In genomic region chr7:90492250-90492649, GRCh38 we compare ENCODE assay signal across 36 cellular contexts. TPM values are rescaled to one million over a fixed set of nuclear protein-coding genes. Genes with fewer than 3 reads are reported as not detected.
"Had no signal": no experiment of that assay in that cellular context is flagged by ENCODE, and none has a peak within 500 bp of the region (broad histone marks: within the 10 kb centered on the region; RNA-seq: fewer than 3 reads in every experiment).

No MANE protein-coding gene starts in this region.

- H3K4me1 ChIP-seq: esophagus muscularis mucosa, heart right ventricle, left lung, neural progenitor cell, parathyroid adenoma, spleen, testis, tibial artery, upper lobe of left lung had no signal

- H3K9me3 Mint-ChIP-seq: dendritic cell treated with granulocyte-macrophage colony-stimulating factor and Interleukin-4, amounts not matched to agents 40 ng/mL and 50 ng/mL, for 4 days; endodermal cell; nephron; stimulated activated memory B cell treated with anti-CD40 and anti-IgM and Interleukin-4, amounts not matched to agents 10 μg/mL and 1 μg/mL and 100 μg/mL, for 72 hours had no signal

- H3K27ac ChIP-seq: esophagus muscularis mucosa, heart right ventricle, left lung, neural progenitor cell, parathyroid adenoma, right atrium auricular region, skin epidermis, spleen, testis, tibial artery, upper lobe of left lung had no signal

- H3K9me3 ChIP-seq: esophagus muscularis mucosa, heart right ventricle, left lung, right atrium auricular region, spleen, testis, tibial artery, upper lobe of left lung had no signal

- H3K79me2 ChIP-seq: parathyroid adenoma had no signal

- H3K36me3 Mint-ChIP-seq: naive thymus-derived CD4-positive, alpha-beta T cell; neural progenitor cell; stimulated activated memory B cell treated with anti-CD40 and anti-IgM and Interleukin-4, amounts not matched to agents 10 μg/mL and 1 μg/mL and 100 μg/mL, for 72 hours had no signal

- DNase-seq: effector CD8-positive, alpha-beta T cell; endodermal cell; foreskin melanocyte; glutamatergic neuron; heart right ventricle; hippocampal formation; left cardiac atrium; left lung; mesendoderm; midbrain; naive thymus-derived CD4-positive, alpha-beta T cell; spleen; stimulated activated CD4-positive, alpha-beta T cell treated with anti-CD3 and anti-CD28 coated beads, Interleukin-4, amount 100 ng/mL, for 4 hours; stimulated activated naive CD8-positive, alpha-beta T cell treated with anti-CD3 and anti-CD28 coated beads, Interleukin-15, Interleukin-2, amounts not matched to agents 100 U/mL and 50 U/mL, for 24 hours; substantia nigra; testis; tibial artery; upper lobe of left lung had no signal

- ATAC-seq: heart right ventricle; left cardiac atrium; left lung; naive thymus-derived CD4-positive, alpha-beta T cell; stimulated activated memory B cell treated with anti-CD40 and anti-IgM and Interleukin-4, amounts not matched to agents 10 μg/mL and 1 μg/mL and 100 μg/mL, for 72 hours; stimulated activated naive CD8-positive, alpha-beta T cell treated with anti-CD3 and anti-CD28 coated beads, Interleukin-15, Interleukin-2, amounts not matched to agents 100 U/mL and 50 U/mL, for 24 hours had no signal

- H3K9ac ChIP-seq: neural progenitor cell, parathyroid adenoma had no signal

- H3K4me3 Mint-ChIP-seq: dendritic cell treated with granulocyte-macrophage colony-stimulating factor and Interleukin-4, amounts not matched to agents 40 ng/mL and 50 ng/mL, for 4 days; endodermal cell; naive thymus-derived CD4-positive, alpha-beta T cell; nephron; neural progenitor cell; stimulated activated memory B cell treated with anti-CD40 and anti-IgM and Interleukin-4, amounts not matched to agents 10 μg/mL and 1 μg/mL and 100 μg/mL, for 72 hours had no signal

- H3K4me1 Mint-ChIP-seq: endodermal cell; naive thymus-derived CD4-positive, alpha-beta T cell; neural progenitor cell; stimulated activated memory B cell treated with anti-CD40 and anti-IgM and Interleukin-4, amounts not matched to agents 10 μg/mL and 1 μg/mL and 100 μg/mL, for 72 hours had no signal

- H3K4me3 ChIP-seq: esophagus muscularis mucosa, heart right ventricle, left lung, neural progenitor cell, right atrium auricular region, skin epidermis, spleen, testis, tibial artery, upper lobe of left lung had no signal

- H2AFZ ChIP-seq: neural progenitor cell, parathyroid adenoma had no signal

- H3K27me3 ChIP-seq: esophagus muscularis mucosa, heart right ventricle, left lung, neural progenitor cell, right atrium auricular region, spleen, testis, tibial artery, upper lobe of left lung had no signal

- H3K36me3 ChIP-seq: esophagus muscularis mucosa, heart right ventricle, left lung, neural progenitor cell, right atrium auricular region, spleen, tibial artery, upper lobe of left lung had no signal

- H3K4me2 ChIP-seq: neural progenitor cell had no signal

- FAIRE-seq: islet of Langerhans, urothelium cell line had no signal

- H3K27me3 Mint-ChIP-seq: dendritic cell treated with granulocyte-macrophage colony-stimulating factor and Interleukin-4, amounts not matched to agents 40 ng/mL and 50 ng/mL, for 4 days; progenitor cell of endocrine pancreas; stimulated activated memory B cell treated with anti-CD40 and anti-IgM and Interleukin-4, amounts not matched to agents 10 μg/mL and 1 μg/mL and 100 μg/mL, for 72 hours had no signal

- H3K27ac Mint-ChIP-seq: dendritic cell treated with granulocyte-macrophage colony-stimulating factor and Interleukin-4, amounts not matched to agents 40 ng/mL and 50 ng/mL, for 4 days; endodermal cell; naive thymus-derived CD4-positive, alpha-beta T cell; nephron; neural progenitor cell; progenitor cell of endocrine pancreas; stimulated activated memory B cell treated with anti-CD40 and anti-IgM and Interleukin-4, amounts not matched to agents 10 μg/mL and 1 μg/mL and 100 μg/mL, for 72 hours had no signal

RNA-seq across cellular contexts. Expression of gene PTTG1IP2, which starts 22.8 kb away (rescaled TPM):
- total RNA-seq: endodermal cell; epithelial cell of proximal tubule; esophagus muscularis mucosa; fibroblast of lung; heart right ventricle; kidney epithelial cell; left cardiac atrium; left lung; lower leg skin; lung microvascular endothelial cell; mucosa of gallbladder; naive thymus-derived CD4-positive, alpha-beta T cell; osteoblast; progenitor cell of endocrine pancreas; right atrium auricular region; spleen; upper lobe of left lung had no signal
- polyA plus RNA-seq: fibroblast of lung; heart right ventricle; naive thymus-derived CD4-positive, alpha-beta T cell; spleen had no signal
